In genomic region chr15:62638220-62638619, GRCh38 we compare ENCODE assay signal across 30 cellular contexts.
"Had no signal": no experiment of that assay in that cellular context is flagged by ENCODE, and none has a peak within 500 bp of the region (broad histone marks: within the 10 kb centered on the region; RNA-seq: fewer than 3 reads in every experiment).

No MANE protein-coding gene starts in this region.

- H3K4me3 Mint-ChIP-seq: activated B cell treated with CpG ODN at 0.5 μM for 24 hours; activated CD4-positive, alpha-beta memory T cell treated with anti-CD3 and anti-CD28 coated beads for 36 hours; activated naive CD4-positive, alpha-beta T cell treated with anti-CD3 and anti-CD28 coated beads, Interleukin-2, amount 10 ng/mL, durations not matched to agents 7 days and 5 days; activated naive CD8-positive, alpha-beta T cell; activated naive CD8-positive, alpha-beta T cell treated with anti-CD3 and anti-CD28 coated beads, Interleukin-2, amount 50 U/mL, for 24 hours; activated T-cell treated with anti-CD3 and anti-CD28 coated beads, Interleukin-2, amount 50 U/mL, for 4 hours; activated T-helper 1 cell treated with anti-CD3 and anti-CD28 coated beads, Interleukin-12 subunit alpha, Interleukin-12 subunit beta, Interleukin-2, Interleukin-4 antibody, amounts not matched to agents 30 ng/mL and 10 ng/mL and 1 ng/mL, durations not matched to agents 14 hours and 24 hours and 36 hours; brain had no signal

- H3K4me1 Mint-ChIP-seq: activated B cell treated with CpG ODN at 0.5 μM for 24 hours; activated naive CD4-positive, alpha-beta T cell treated with anti-CD3 and anti-CD28 coated beads, Interleukin-2, amount 10 ng/mL, durations not matched to agents 7 days and 5 days; activated naive CD8-positive, alpha-beta T cell treated with anti-CD3 and anti-CD28 coated beads, Interleukin-2, amount 50 U/mL, for 24 hours had no signal

- H3K4me3 ChIP-seq: K562, SJCRH30, SK-N-MC had no signal

- H3K27me3 Mint-ChIP-seq: activated B cell treated with CpG ODN at 0.5 μM for 24 hours; activated naive CD4-positive, alpha-beta T cell treated with anti-CD3 and anti-CD28 coated beads, Interleukin-2, amount 10 ng/mL, durations not matched to agents 7 days and 5 days had no signal

- H3K27ac Mint-ChIP-seq: activated B cell treated with CpG ODN at 0.5 μM for 24 hours; activated CD4-positive, alpha-beta memory T cell treated with anti-CD3 and anti-CD28 coated beads for 36 hours; activated naive CD4-positive, alpha-beta T cell treated with anti-CD3 and anti-CD28 coated beads, Interleukin-2, amount 10 ng/mL, durations not matched to agents 7 days and 5 days; activated naive CD8-positive, alpha-beta T cell; activated naive CD8-positive, alpha-beta T cell treated with anti-CD3 and anti-CD28 coated beads, Interleukin-2, amount 50 U/mL, for 24 hours; activated T-helper 1 cell treated with anti-CD3 and anti-CD28 coated beads, Interleukin-12 subunit alpha, Interleukin-12 subunit beta, Interleukin-2, Interleukin-4 antibody, amounts not matched to agents 30 ng/mL and 10 ng/mL and 1 ng/mL, durations not matched to agents 14 hours and 24 hours and 36 hours had no signal

- H3K27me3 ChIP-seq: SJCRH30 had no signal

- H3K27ac ChIP-seq: SJCRH30, SK-N-MC had no signal

- H3K9me3 Mint-ChIP-seq: activated B cell treated with CpG ODN at 0.5 μM for 24 hours; activated CD4-positive, alpha-beta memory T cell treated with anti-CD3 and anti-CD28 coated beads for 36 hours; activated naive CD4-positive, alpha-beta T cell treated with anti-CD3 and anti-CD28 coated beads, Interleukin-2, amount 10 ng/mL, durations not matched to agents 7 days and 5 days; activated naive CD8-positive, alpha-beta T cell treated with anti-CD3 and anti-CD28 coated beads, Interleukin-2, amount 50 U/mL, for 24 hours; activated T-cell treated with anti-CD3 and anti-CD28 coated beads, Interleukin-2, amount 50 U/mL, for 4 hours; activated T-helper 1 cell treated with anti-CD3 and anti-CD28 coated beads, Interleukin-12 subunit alpha, Interleukin-12 subunit beta, Interleukin-2, Interleukin-4 antibody, amounts not matched to agents 30 ng/mL and 10 ng/mL and 1 ng/mL, durations not matched to agents 14 hours and 24 hours and 36 hours; brain had no signal

- H3K9me3 ChIP-seq: SJCRH30 had no signal

- H3K36me3 Mint-ChIP-seq: activated CD4-positive, alpha-beta memory T cell treated with anti-CD3 and anti-CD28 coated beads for 36 hours; activated naive CD4-positive, alpha-beta T cell treated with anti-CD3 and anti-CD28 coated beads, Interleukin-2, amount 10 ng/mL, durations not matched to agents 7 days and 5 days; activated naive CD8-positive, alpha-beta T cell; brain had no signal

- H3K4me1 ChIP-seq: SJCRH30 had no signal

- H3K36me3 ChIP-seq: SJCRH30 had no signal

- ATAC-seq: activated naive CD8-positive, alpha-beta T cell treated with anti-CD3 and anti-CD28 coated beads, Interleukin-2, amount 50 U/mL, for 24 hours; activated T-cell treated with anti-CD3 and anti-CD28 coated beads, Interleukin-2, amount 50 U/mL, for 4 hours; K562; Panc1 had no signal

- DNase-seq: activated B cell treated with CpG ODN at 0.5 μM for 24 hours; activated CD4-positive, alpha-beta memory T cell treated with anti-CD3 and anti-CD28 coated beads for 36 hours; activated CD4-positive, alpha-beta T cell treated with anti-CD3 and anti-CD28 coated beads for 4 hours; activated CD4-positive, alpha-beta T cell treated with anti-CD3 and anti-CD28 coated beads, Interleukin-2, amount 50 U/mL, for 1 hour; activated CD4-positive, CD25-positive, alpha-beta regulatory T cell treated with anti-CD3 and anti-CD28 coated beads, Interleukin-2, amount 50 U/mL, for 72 hours; activated CD8-positive, alpha-beta memory T cell treated with anti-CD3 and anti-CD28 coated beads, Interleukin-2, amount 50 U/mL, for 4 hours; activated naive CD4-positive, alpha-beta T cell treated with anti-CD3 and anti-CD28 coated beads, Interleukin-2, amount 10 ng/mL, durations not matched to agents 7 days and 5 days; activated naive CD8-positive, alpha-beta T cell treated with anti-CD3 and anti-CD28 coated beads, Interleukin-2, amount 50 U/mL, for 24 hours; activated T-cell treated with anti-CD3 and anti-CD28 coated beads for 4 hours; activated T-cell treated with anti-CD3 and anti-CD28 coated beads, Interleukin-2, amount 50 U/mL, for 4 hours; anterior cingulate cortex; caudate nucleus; IMR-90; NCI-H1105; NCI-H1417 treated with DMSO at 0.1 percent for 48 hours; NCI-H187 treated with DMSO at 0.1 percent for 48 hours; NCI-H2081; NCI-H226; NCI-H524 treated with DMSO at 0.1 percent for 48 hours; SW 1271; T-helper 1 cell; T-helper 2 cell; T1000 had no signal
